In the genomic region with DNA sequence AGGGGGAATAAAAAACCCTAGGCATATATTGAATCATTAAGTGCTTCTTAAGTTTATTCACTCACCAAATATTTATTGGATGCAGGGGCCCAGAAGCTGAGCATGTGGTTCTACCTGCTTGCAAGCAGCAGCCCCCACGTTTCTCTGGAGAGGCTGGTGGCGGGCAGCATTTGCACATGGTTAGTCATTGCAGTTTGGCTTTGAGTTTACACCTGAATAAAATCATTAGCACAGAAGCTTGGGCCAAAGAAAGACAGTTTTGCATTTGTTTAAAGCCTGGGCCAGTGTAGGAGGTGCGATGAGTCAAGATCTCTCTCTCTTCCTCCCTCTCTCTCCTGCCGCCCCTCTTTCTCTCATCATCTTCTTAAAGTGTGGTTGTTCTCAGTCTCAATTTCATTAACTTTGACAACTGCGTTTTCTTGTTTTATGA, we compare ENCODE assay signal across 13 cellular contexts.
DNase-seq lines count a peak whose midpoint lies in the region; FAIRE-seq and TF ChIP-seq lines count a peak whose summit lies in the region.
"Had no signal": no experiment of that assay in that cellular context is flagged by ENCODE, and none has a peak within 500 bp of the region (broad histone marks: within the 10 kb centered on the region; RNA-seq: fewer than 3 reads in every experiment).

No MANE protein-coding gene starts in this region.

- H3K4me3 Mint-ChIP-seq in activated naive CD4-positive, alpha-beta T cell treated with anti-CD3 and anti-CD28 coated beads for 36 hours: no peak overlapping the region
- H3K4me3 Mint-ChIP-seq: stimulated activated memory B cell treated with anti-CD40 and anti-IgM and Interleukin-4, amounts not matched to agents 10 μg/mL and 1 μg/mL and 100 μg/mL, for 72 hours had no signal

- H3K4me1 ChIP-seq in transverse colon: peaks cover 0 to 2% (median 0%) of the 10 kb centered on the region in 4 donors

- CTCF ChIA-PET in activated naive CD4-positive, alpha-beta T cell treated with anti-CD3 and anti-CD28 coated beads for 36 hours (lab: Charles Lee): no interaction called here

- peaks cover 0 to 5% of the 10 kb centered on the region in 2 donors for H3K9me3 ChIP-seq in transverse colon

- TF ChIP-seq EP300 in transverse colon (IDR thresholded peaks at IDR 0.05; ENCODE audit: low read depth): no peak

- no peak overlapping the region for H3K4me3 ChIP-seq in dorsolateral prefrontal cortex
- H3K4me3 ChIP-seq in transverse colon: no peak overlapping the region
- H3K4me3 ChIP-seq: gastroesophageal sphincter, SK-N-MC had no signal

- no peak for TF ChIP-seq CTCF in dorsolateral prefrontal cortex (IDR thresholded peaks at IDR 0.05 in 54 of 56, conservative IDR thresholded peaks at IDR 0.05 in 2 of 56; ENCODE audit: low read depth in 1 of 56, partially characterized antibody in 56 of 56)
- no peak for TF ChIP-seq CTCF in transverse colon (IDR thresholded peaks at IDR 0.05)

- TF ChIP-seq POLR2A in H54 (IDR thresholded peaks at IDR 0.05; ENCODE audit: low read depth, low read length) (no peak), transverse colon (IDR thresholded peaks at IDR 0.05) (no peak)

- DNase-seq in activated naive CD4-positive, alpha-beta T cell treated with anti-CD3 and anti-CD28 coated beads for 36 hours: peak; percentile 5
- DNase-seq in activated naive CD4-positive, alpha-beta T cell (lab: John Stamatoyannopoulos, UW): no peak
- DNase-seq in dorsolateral prefrontal cortex (peak in 6 of 10 donors; percentile 21 to 71 (median 60)), middle frontal gyrus (ENCODE audit: extremely low spot score, low spot score) (peak; percentile 41), superior temporal gyrus (ENCODE audit: extremely low spot score) (peak; percentile 62), H54 (ENCODE audit: insufficient read length, low spot score) (no peak), D341Med (ENCODE audit: low spot score) (no peak), transverse colon (no peak)
- DNase-seq: midbrain, NCI-H748 treated with DMSO at 0.1 percent for 48 hours had no signal

- no peak overlapping the region for H3K27ac Mint-ChIP-seq in activated naive CD4-positive, alpha-beta T cell treated with anti-CD3 and anti-CD28 coated beads for 36 hours
- H3K27ac Mint-ChIP-seq: stimulated activated memory B cell treated with anti-CD40 and anti-IgM and Interleukin-4, amounts not matched to agents 10 μg/mL and 1 μg/mL and 100 μg/mL, for 72 hours had no signal

- H3K27me3 Mint-ChIP-seq in activated naive CD4-positive, alpha-beta T cell treated with anti-CD3 and anti-CD28 coated beads for 36 hours (ENCODE audit: low read depth): no peaks in the 10 kb centered on the region
- H3K27me3 Mint-ChIP-seq: stimulated activated memory B cell treated with anti-CD40 and anti-IgM and Interleukin-4, amounts not matched to agents 10 μg/mL and 1 μg/mL and 100 μg/mL, for 72 hours had no signal

- H3K36me3 ChIP-seq in transverse colon: no peaks in the 10 kb centered on the region

- H3K27ac ChIP-seq in dorsolateral prefrontal cortex (peak overlapping the region in 50 of 59 donors; percentile 3 to 87 (median 70)), transverse colon (peak overlapping the region in 1 of 4 donors; percentile 3)
- H3K27ac ChIP-seq: SK-N-MC had no signal

- H3K9me3 Mint-ChIP-seq in activated naive CD4-positive, alpha-beta T cell treated with anti-CD3 and anti-CD28 coated beads for 36 hours: peaks cover 7% of the 10 kb centered on the region

- 66 to 75% methylated on average over 3 to 5 of the region's 5 CpGs for WGBS in transverse colon (ENCODE audit: low coverage in 1 of 2), 2 donors

- no peak for FAIRE-seq in H54 (lab: Jason Lieb, UNC)

- peaks cover 22% of the 10 kb centered on the region for H3K36me3 Mint-ChIP-seq in activated naive CD4-positive, alpha-beta T cell treated with anti-CD3 and anti-CD28 coated beads for 36 hours (ENCODE audit: low read depth)

- peaks cover 8% of the 10 kb centered on the region for H3K4me1 Mint-ChIP-seq in activated naive CD4-positive, alpha-beta T cell treated with anti-CD3 and anti-CD28 coated beads for 36 hours (ENCODE audit: low read depth)
- H3K4me1 Mint-ChIP-seq: stimulated activated memory B cell treated with anti-CD40 and anti-IgM and Interleukin-4, amounts not matched to agents 10 μg/mL and 1 μg/mL and 100 μg/mL, for 72 hours had no signal

- in situ Hi-C loops in transverse colon (cut with MboI; ENCODE audit: low pct_ligation_motif_present in 1 of 4, low pct_unique_long_range_greater_than_20kb in 1 of 4, low sequenced_read_pairs in 3 of 4): no loop called here

- H3K27me3 ChIP-seq in dorsolateral prefrontal cortex (no peaks in the 10 kb centered on the region), transverse colon (no peaks in the 10 kb centered on the region)
- H3K27me3 ChIP-seq: gastroesophageal sphincter had no signal

- intact Hi-C loops in activated naive CD4-positive, alpha-beta T cell treated with anti-CD3 and anti-CD28 coated beads for 36 hours (cut with micrococcal nuclease): no loop called here
- intact Hi-C loops in dorsolateral prefrontal cortex (cut with DNase I) (loop anchor here in 1 of 2 donors (5.0 kb wide), 1 partner anchor 72 kb away; no protein-coding TSS in a partner anchor), transverse colon (cut with DNase I; ENCODE audit: low total_unique reads) (no loop called here)

Comparison
In these comparisons a context has a peak if more than half of its experiments do, and no peak if none do; other contexts are left out.
1. DNase-seq: peak in activated naive CD4-positive, alpha-beta T cell treated with anti-CD3 and anti-CD28 coated beads for 36 hours (single experiment), dorsolateral prefrontal cortex (6 of 10), middle frontal gyrus (single experiment) and superior temporal gyrus (single experiment); none in activated naive CD4-positive, alpha-beta T cell (0 of 4), H54 (single experiment), D341Med (single experiment) and transverse colon (single experiment).